In the genomic region with DNA sequence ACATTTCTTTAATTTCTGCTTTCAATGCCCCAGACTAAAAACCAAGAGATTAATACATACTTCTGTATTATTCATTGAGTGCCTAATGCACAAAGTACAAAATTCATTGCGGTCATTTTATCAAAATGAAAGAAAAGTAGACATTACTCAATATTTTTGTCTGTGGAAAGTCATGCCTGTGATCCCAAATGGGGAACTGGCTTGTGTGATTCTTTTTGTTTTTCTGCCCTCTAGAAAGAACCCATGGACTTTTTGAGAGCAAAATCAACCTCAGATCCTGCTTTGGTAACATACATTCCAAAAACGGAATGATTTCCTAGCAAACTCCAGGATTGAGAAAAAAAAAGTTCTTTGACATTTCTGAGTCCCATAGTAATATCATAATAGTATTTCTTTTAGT, we compare ENCODE assay signal across 22 cellular contexts.
DNase-seq lines count a peak whose midpoint lies in the region; ATAC-seq and TF ChIP-seq lines count a peak whose summit lies in the region.
"Had no signal": no experiment of that assay in that cellular context is flagged by ENCODE, and none has a peak within 500 bp of the region (broad histone marks: within the 10 kb centered on the region; RNA-seq: fewer than 3 reads in every experiment).

No MANE protein-coding gene starts in this region.

- intact Hi-C loops in lower lobe of right lung (cut with DNase I) = no loop called here

- TF ChIP-seq CTCF in SK-N-SH (IDR thresholded peaks at IDR 0.05) (no peak), endodermal cell (conservative IDR thresholded peaks at IDR 0.05) (no peak), osteoblast (IDR thresholded peaks at IDR 0.05; ENCODE audit: extremely low read depth, low read depth, low read length) (no peak), lower lobe of right lung (IDR thresholded peaks at IDR 0.05) (no peak)

- peak overlapping the region; percentile 70; the same call in 1 of the 2 replicates for H2AFZ ChIP-seq in SK-N-SH (ENCODE audit: low read depth)
- H2AFZ ChIP-seq in osteoblast (ENCODE audit: low read length) = peak overlapping the region; percentile 23
- H2AFZ ChIP-seq: GM23338 had no signal

- H3K27ac ChIP-seq in SK-N-SH (ENCODE audit: low read depth in 2 of 2, low read length in 1 of 2) = peak overlapping the region in 1 of 2 experiments; percentile 25; a peak in 2 of 4 replicates
- H3K27ac ChIP-seq in endodermal cell (ENCODE audit: low read depth, low read length) = no peak overlapping the region
- H3K27ac ChIP-seq in osteoblast (ENCODE audit: low read depth, low read length) = peak overlapping the region; percentile 57
- no peak overlapping the region for H3K27ac ChIP-seq in lower lobe of right lung
- H3K27ac ChIP-seq: 22Rv1; BLaER1 treated with 17β-estradiol and CSF1 and Interleukin-3, amounts not matched to agents 10 nM and 100 nM; KMS-11; Peyer's patch had no signal

- H3K4me1 ChIP-seq in SK-N-SH (ENCODE audit: control insufficient read depth in 1 of 2, insufficient read depth in 2 of 2, low read depth in 1 of 2, low read length in 1 of 2) = peaks cover 0 to 11% of the 10 kb centered on the region in 2 experiments; a peak in 1 of 4 replicates
- peaks cover 5% of the 10 kb centered on the region for H3K4me1 ChIP-seq in endodermal cell (ENCODE audit: control insufficient read depth, insufficient read depth, low read length)
- H3K4me1 ChIP-seq in osteoblast (ENCODE audit: insufficient read depth, low read length) = peaks cover 19% of the 10 kb centered on the region
- H3K4me1 ChIP-seq in lower lobe of right lung = no peaks in the 10 kb centered on the region
- H3K4me1 ChIP-seq: Peyer's patch had no signal

- H3K79me2 ChIP-seq in SK-N-SH (ENCODE audit: insufficient read depth) (no peaks in the 10 kb centered on the region), osteoblast (ENCODE audit: insufficient read depth, low read length) (no peaks in the 10 kb centered on the region)

- no peaks in the 10 kb centered on the region for H3K27me3 ChIP-seq in SK-N-SH (ENCODE audit: insufficient read depth)
- no peaks in the 10 kb centered on the region for H3K27me3 ChIP-seq in endodermal cell (ENCODE audit: control insufficient read depth, insufficient read depth, low read length, poor library complexity, severe bottlenecking)
- no peaks in the 10 kb centered on the region for H3K27me3 ChIP-seq in osteoblast (ENCODE audit: insufficient read depth, low read length)
- no peaks in the 10 kb centered on the region for H3K27me3 ChIP-seq in lower lobe of right lung (ENCODE audit: low read depth)
- H3K27me3 ChIP-seq: Peyer's patch had no signal

- no peaks in the 10 kb centered on the region for H3K9me2 ChIP-seq in SK-N-SH

- TF ChIP-seq EP300 in SK-N-SH (IDR thresholded peaks at IDR 0.05; ENCODE audit: borderline replicate concordance in 1 of 2, low read depth in 1 of 2, low read length in 1 of 2) = no peak

- peak overlapping the region; percentile 14; the same call in 1 of the 2 replicates for H3K9ac ChIP-seq in SK-N-SH
- H3K9ac ChIP-seq in endodermal cell (ENCODE audit: extremely low read depth, low read length, poor library complexity, severe bottlenecking) = no peak overlapping the region
- H3K9ac ChIP-seq: BLaER1 treated with 17β-estradiol and CSF1 and Interleukin-3, amounts not matched to agents 10 nM and 100 nM; KMS-11 had no signal

- DNase-seq in SK-N-SH (no peak), endodermal cell (no peak), osteoblast (ENCODE audit: insufficient read length, low spot score, missing footprints) (peak; percentile 52), HEK293T (ENCODE audit: extremely low spot score) (no peak), lower lobe of right lung (no peak), NCI-H2081 treated with DMSO at 0.1 percent for 48 hours (lab: John Stamatoyannopoulos, UW) (no peak)
- DNase-seq: CD4-positive, alpha-beta memory T cell; DMS153; HCEC 1CT; NCI-H1105; NCI-H146; NCI-H2029; NCI-H226; NCI-H524; NCI-H774; Peyer's patch had no signal

- H4K20me1 ChIP-seq in SK-N-SH (ENCODE audit: insufficient read depth) (no peaks in the 10 kb centered on the region), osteoblast (ENCODE audit: insufficient read depth, low read length) (no peaks in the 10 kb centered on the region)
- H4K20me1 ChIP-seq: BLaER1 treated with 17β-estradiol and CSF1 and Interleukin-3, amounts not matched to agents 10 nM and 100 nM had no signal

- peak overlapping the region; percentile 32 for H3K27ac Mint-ChIP-seq in endodermal cell
- H3K27ac Mint-ChIP-seq: CD4-positive, alpha-beta memory T cell; GM23338 had no signal

- H3K4me3 Mint-ChIP-seq in endodermal cell = no peak overlapping the region
- H3K4me3 Mint-ChIP-seq: CD4-positive, alpha-beta memory T cell; GM23338 had no signal

- H3K9me3 ChIP-seq in SK-N-SH (no peaks in the 10 kb centered on the region), endodermal cell (ENCODE audit: control insufficient read depth, low read length) (no peaks in the 10 kb centered on the region), osteoblast (ENCODE audit: low read depth, low read length) (no peaks in the 10 kb centered on the region), lower lobe of right lung (no peaks in the 10 kb centered on the region)
- H3K9me3 ChIP-seq: Peyer's patch had no signal

- WGBS in SK-N-SH (ENCODE audit: low lambda C conversion rate) = 29% methylated on average over 2 of the region's 2 CpGs
- 88 to 100% methylated on average over 1 to 2 of the region's 2 CpGs for WGBS in endodermal cell (ENCODE audit: insufficient coverage in 1 of 2, insufficient read length in 1 of 2), 2 experiments

- no peaks in the 10 kb centered on the region for H3K27me3 Mint-ChIP-seq in endodermal cell (ENCODE audit: insufficient read depth)
- H3K27me3 Mint-ChIP-seq: CD4-positive, alpha-beta memory T cell had no signal

- H3K36me3 ChIP-seq in SK-N-SH (replicated peaks in 1 of 2; ENCODE audit: control insufficient read depth in 1 of 2, insufficient read depth in 2 of 2, low read length in 1 of 2) (no peaks in the 10 kb centered on the region), endodermal cell (ENCODE audit: control insufficient read depth, insufficient read depth, low read length) (no peaks in the 10 kb centered on the region), osteoblast (ENCODE audit: insufficient read depth, low read length) (no peaks in the 10 kb centered on the region), lower lobe of right lung (no peaks in the 10 kb centered on the region)
- H3K36me3 ChIP-seq: BLaER1 treated with 17β-estradiol and CSF1 and Interleukin-3, amounts not matched to agents 10 nM and 100 nM; Peyer's patch had no signal

- H3K4me1 Mint-ChIP-seq in endodermal cell = peaks cover 23% of the 10 kb centered on the region
- H3K4me1 Mint-ChIP-seq: CD4-positive, alpha-beta memory T cell had no signal

- H3K4me3 ChIP-seq in SK-N-SH (ENCODE audit: low read depth in 2 of 2, low read length in 1 of 2) (no peak overlapping the region), endodermal cell (ENCODE audit: low read length) (peak overlapping the region; percentile 26), osteoblast (ENCODE audit: insufficient read depth, low read length) (peak overlapping the region; percentile 6), lower lobe of right lung (no peak overlapping the region)
- H3K4me3 ChIP-seq: BLaER1 treated with 17β-estradiol and CSF1 and Interleukin-3, amounts not matched to agents 10 nM and 100 nM; GM23338; Peyer's patch had no signal

- POLR2A ChIA-PET in SK-N-SH (lab: Yijun Ruan, JAX) = no interaction called here
- POLR2A ChIA-PET in HEK293T (lab: Yijun Ruan, JAX) = no interaction called here

- H3K4me2 ChIP-seq in SK-N-SH = peak overlapping the region; percentile 13
- H3K4me2 ChIP-seq in osteoblast (ENCODE audit: insufficient read depth, low read length) = peak overlapping the region; percentile 53
- H3K4me2 ChIP-seq: BLaER1 treated with 17β-estradiol and CSF1 and Interleukin-3, amounts not matched to agents 10 nM and 100 nM; GM23338; KMS-11 had no signal

- no peak for TF ChIP-seq RAD21 in SK-N-SH (IDR thresholded peaks at IDR 0.05; ENCODE audit: low read length)

- H3F3A ChIP-seq in SK-N-SH (replicated peaks; ENCODE audit: insufficient read depth) = peaks cover 13% of the 10 kb centered on the region

- CTCF ChIA-PET in SK-N-SH (lab: Yijun Ruan, JAX) (no interaction called here), HEK293T (lab: Yijun Ruan, JAX) (interaction anchor here (0.6 kb wide), 1 partner anchor 1405 kb away, joined by 3 read pairs; no protein-coding TSS in a partner anchor)

- ATAC-seq in SK-N-SH treated with all-trans-retinoic acid at 6 μM for 48 hours (no peak), esophagus mucosa (no peak), lower lobe of right lung (no peak)
- ATAC-seq: GM23338 had no signal

- peaks cover 6% of the 10 kb centered on the region for H3K9me3 Mint-ChIP-seq in endodermal cell
- H3K9me3 Mint-ChIP-seq: GM23338 had no signal

- H3K36me3 Mint-ChIP-seq in endodermal cell (ENCODE audit: low read depth) = no peaks in the 10 kb centered on the region
- H3K36me3 Mint-ChIP-seq: CD4-positive, alpha-beta memory T cell had no signal

TF ChIP-seq in SK-N-SH, 30 proteins besides CTCF, POLR2A, EP300 and RAD21 (continues in another document):
- no peak for TF ChIP-seq MEF2A (IDR thresholded peaks at IDR 0.05; ENCODE audit: borderline replicate concordance, low read depth)
- TF ChIP-seq ELF1 (IDR thresholded peaks at IDR 0.05) = no peak
- TF ChIP-seq GATA2 (CRISPR knock-in tag; IDR thresholded peaks at IDR 0.05) = no peak
- TF ChIP-seq MAX (IDR thresholded peaks at IDR 0.05; ENCODE audit: low read depth) = no peak

TF ChIP-seq in SK-N-SH treated with all-trans-retinoic acid at 6 μM for 48 hours, 23 proteins besides CTCF, POLR2A, EP300 and RAD21:
- TF ChIP-seq ARNTL (CRISPR knock-in tag; IDR thresholded peaks at IDR 0.05; ENCODE audit: borderline replicate concordance, low read depth) = no peak
- TF ChIP-seq ZNF70 (CRISPR knock-in tag; IDR thresholded peaks at IDR 0.05) = no peak
- no peak for TF ChIP-seq ZC3H10 (CRISPR knock-in tag; IDR thresholded peaks at IDR 0.05)
- no peak for TF ChIP-seq ZNF8 (CRISPR knock-in tag; IDR thresholded peaks at IDR 0.05)
- no peak for TF ChIP-seq ZNF565 (CRISPR knock-in tag; conservative IDR thresholded peaks at IDR 0.05; ENCODE audit: low read depth)
- no peak for TF ChIP-seq OSR1 (CRISPR knock-in tag; IDR thresholded peaks at IDR 0.05)
- no peak for TF ChIP-seq ISL1 (CRISPR knock-in tag; IDR thresholded peaks at IDR 0.05)
- TF ChIP-seq RARB (CRISPR knock-in tag; IDR thresholded peaks at IDR 0.05) = no peak

TF ChIP-seq in HEK293T, 16 proteins besides CTCF, POLR2A, EP300 and RAD21 (continues in another document):
- TF ChIP-seq FOXK2 (IDR thresholded peaks at IDR 0.05) (no peak), SUZ12 (IDR thresholded peaks at IDR 0.05) (no peak), L3MBTL2 (conservative IDR thresholded peaks at IDR 0.05) (no peak), CTBP1 (IDR thresholded peaks at IDR 0.05; ENCODE audit: borderline replicate concordance) (no peak), SP1 (IDR thresholded peaks at IDR 0.05) (no peak), ELF4 (IDR thresholded peaks at IDR 0.05) (no peak)

Comparison
In these comparisons a context has a peak if more than half of its experiments do, and no peak if none do; other contexts are left out.
1. H3K4me3 ChIP-seq: peak in endodermal cell (single experiment) and osteoblast (single experiment); none in SK-N-SH (0 of 2) and lower lobe of right lung (single experiment).